In genomic region chr3:64399205-64399800, GRCh38 we compare ENCODE assay signal across 8 cellular contexts.
DNase-seq lines count a peak whose midpoint lies in the region; ATAC-seq and TF ChIP-seq lines count a peak whose summit lies in the region.

No MANE protein-coding gene starts in this region.

- peak; percentile 72 for TF ChIP-seq CTCF in astrocyte of the spinal cord (IDR thresholded peaks at IDR 0.05; ENCODE audit: low read depth, low read length)

- DNase-seq in DMS114 treated with DMSO at 0.1 percent for 48 hours (lab: John Stamatoyannopoulos, UW; ENCODE audit: unreplicated experiment): peak; percentile 1
- peak; percentile 42 for DNase-seq in NCI-H146 (lab: John Stamatoyannopoulos, UW)
- DNase-seq in astrocyte of the spinal cord (ENCODE audit: low read depth, low spot score): peak; percentile 77
- DNase-seq in iPS-NIHi11 (ENCODE audit: low spot score): peak; percentile 78
- peak; percentile 51 for DNase-seq in stromal cell of bone marrow (ENCODE audit: low read depth)

- in situ Hi-C loops in astrocyte of the spinal cord (cut with HindIII; ENCODE audit: low sequenced_read_pairs): no loop called here

- H3K4me3 ChIP-seq in astrocyte of the spinal cord (ENCODE audit: low read depth, low read length): no peak overlapping the region

- ATAC-seq in GM19035 (IDR thresholded peaks at IDR 0.05; ENCODE audit: unreplicated experiment): peak; percentile 67
- no peak for ATAC-seq in GM18861 (IDR thresholded peaks at IDR 0.05; ENCODE audit: unreplicated experiment)
- no peak for ATAC-seq in HG03039 (IDR thresholded peaks at IDR 0.05; ENCODE audit: unreplicated experiment)

Comparison
In these comparisons a context has a peak if more than half of its experiments do, and no peak if none do; other contexts are left out.
1. DNase-seq: peak in every context shown above with its lines; median percentile 78 in iPS-NIHi11; 77 in astrocyte of the spinal cord; 51 in stromal cell of bone marrow; 42 in NCI-H146; 1 in DMS114 treated with DMSO at 0.1 percent for 48 hours.